In the genomic region with DNA sequence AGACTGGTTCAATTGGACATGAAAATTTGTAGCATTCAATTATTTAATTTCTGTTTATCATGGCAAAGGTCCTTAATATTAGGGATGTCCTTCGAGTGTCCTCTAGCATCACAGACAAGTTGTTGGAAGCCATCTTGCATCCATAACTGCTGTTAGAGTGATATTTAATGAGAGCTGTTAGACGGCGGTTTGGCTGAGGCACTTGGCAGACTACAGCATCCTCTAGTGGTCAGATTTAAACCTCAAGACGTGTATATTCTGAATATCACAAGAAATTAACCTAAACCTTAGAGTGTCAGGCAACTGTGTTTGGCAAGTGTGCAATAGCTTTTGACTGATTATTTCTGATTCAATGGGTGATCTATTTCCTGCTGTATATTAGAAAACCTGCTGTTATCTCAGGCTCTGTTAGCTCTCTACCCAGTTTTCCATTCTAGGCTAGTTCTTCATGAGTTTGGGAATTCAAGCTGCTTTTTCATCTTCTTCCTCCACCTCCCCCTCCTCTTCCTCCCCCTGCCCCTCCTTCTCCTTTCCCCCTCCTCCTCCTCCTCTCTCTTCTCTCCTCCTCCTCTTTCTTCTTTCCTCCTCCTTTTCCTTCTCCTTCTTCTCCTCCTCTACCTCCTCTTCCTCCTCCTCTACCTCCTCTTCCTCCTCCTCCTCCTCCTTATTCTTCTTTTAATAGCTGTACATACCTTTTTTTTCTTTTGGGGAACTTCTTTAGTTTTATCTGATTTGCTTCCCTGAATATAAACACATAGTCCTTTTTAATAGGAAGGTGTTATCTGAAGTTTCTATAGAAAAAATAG, we compare ENCODE assay signal across 8 cellular contexts. TPM values are rescaled to one million over a fixed set of nuclear protein-coding genes. Genes with fewer than 3 reads are reported as not detected.
DNase-seq lines count a peak whose midpoint lies in the region; ATAC-seq, FAIRE-seq and TF ChIP-seq lines count a peak whose summit lies in the region.

No MANE protein-coding gene starts in this region.

- H3K27ac ChIP-seq in HepG2 (ENCODE audit: extremely low read length, insufficient read depth, low read length) = no peak overlapping the region
- peak overlapping the region in 3 of 5 donors; percentile 31 to 53 (median 37) for H3K27ac ChIP-seq in stomach

- H3K4me3 ChIP-seq in choroid plexus epithelial cell (ENCODE audit: low read depth, low read length) (no peak overlapping the region), HepG2 (replicated peaks in 1 of 3; ENCODE audit: insufficient read depth in 1 of 3, low read depth in 2 of 3, low read length in 3 of 3) (no peak overlapping the region), stomach (no peak overlapping the region)

- ATAC-seq in GM18505 (IDR thresholded peaks at IDR 0.05; ENCODE audit: unreplicated experiment) (peak; percentile 90), HG02870 (IDR thresholded peaks at IDR 0.05; ENCODE audit: unreplicated experiment) (peak; percentile 90), HepG2 (peak; percentile 82)

- H3K9ac ChIP-seq in HepG2 (ENCODE audit: insufficient read depth, low read depth, low read length) = no peak overlapping the region

- no peak overlapping the region for H3K4me2 ChIP-seq in HepG2 (ENCODE audit: low read depth, low read length)

- peaks cover 10% of the 10 kb centered on the region; the same call in 1 of the 2 replicates for H3K4me1 ChIP-seq in HepG2 (ENCODE audit: insufficient read depth, low read length)
- H3K4me1 ChIP-seq in stomach = peaks cover 0 to 34% (median 12%) of the 10 kb centered on the region in 4 donors

- H3K36me3 ChIP-seq in HepG2 (replicated peaks in 1 of 2; ENCODE audit: control insufficient read depth in 1 of 2, insufficient read depth in 2 of 2, low read length in 2 of 2) (no peaks in the 10 kb centered on the region), stomach (peaks cover 0 to 24% (median 0%) of the 10 kb centered on the region in 4 donors)

- H3K79me2 ChIP-seq in HepG2 (ENCODE audit: insufficient read depth, low read length) = no peaks in the 10 kb centered on the region

- peak; percentile 99 for TF ChIP-seq CTCF in choroid plexus epithelial cell (conservative IDR thresholded peaks at IDR 0.05; ENCODE audit: low read depth, low read length)
- peak; percentile 79 for TF ChIP-seq CTCF in HepG2 (CRISPR knock-in tag; IDR thresholded peaks at IDR 0.05)
- TF ChIP-seq CTCF in stomach (IDR thresholded peaks at IDR 0.05) = peak in 5 of 7 experiments; percentile 61 to 92 (median 78)

- peak; percentile 64 for TF ChIP-seq RAD21 in HepG2 (CRISPR knock-in tag; IDR thresholded peaks at IDR 0.05)

- TF ChIP-seq POLR2A in GM18505 (IDR thresholded peaks at IDR 0.05; ENCODE audit: borderline replicate concordance, extremely low read depth, insufficient read depth, insufficient read length) (no peak), HepG2 (IDR thresholded peaks at IDR 0.05; ENCODE audit: insufficient read depth in 1 of 2, low read depth in 2 of 2, low read length in 2 of 2) (no peak), stomach (IDR thresholded peaks at IDR 0.05) (no peak)

- 29% methylated on average over 3 of the region's 4 CpGs for WGBS in HepG2 (ENCODE audit: low lambda C conversion rate)
- WGBS in stomach, 5 donors = 4 to 14% (median 8%) methylated on average over 4 of the region's 4 CpGs

- no peak for TF ChIP-seq EP300 in HepG2 (IDR thresholded peaks at IDR 0.05; ENCODE audit: low read depth in 2 of 2, low read length in 2 of 2)
- TF ChIP-seq EP300 in HepG2 (CRISPR knock-in tag; IDR thresholded peaks at IDR 0.05; ENCODE audit: borderline replicate concordance) = no peak
- TF ChIP-seq EP300 in stomach (IDR thresholded peaks at IDR 0.05) = no peak

- FAIRE-seq in HepG2 (lab: Jason Lieb, UNC) = no peak

- CTCF ChIA-PET in HepG2 (lab: Yijun Ruan, JAX; ENCODE audit: low intra/inter-chr PET ratio, low total read pairs) = interaction anchor here (1.0 to 1.6 kb wide), 2 partner anchors 35 to 195 kb away, joined by 7 to 26 read pairs; no protein-coding TSS in a partner anchor

- POLR2A ChIA-PET in HepG2 (lab: Yijun Ruan, JAX) = no interaction called here

- H3K9me3 ChIP-seq in HepG2 (ENCODE audit: low read length) (no peaks in the 10 kb centered on the region), stomach (no peaks in the 10 kb centered on the region)

- in situ Hi-C loops in HepG2 (cut with HindIII; ENCODE audit: extremely low pct_ligation_motif_present, low pct_unique_long_range_greater_than_20kb) = loop anchor here (5.0 kb wide), 1 partner anchor 196 kb away; no protein-coding TSS in a partner anchor

- H2AFZ ChIP-seq in HepG2 (ENCODE audit: low read length) = no peak overlapping the region

- DNase-seq in AG20443 (ENCODE audit: low spot score) (peak; percentile 59), NCI-H1436 (lab: John Stamatoyannopoulos, UW) (peak; percentile 83), SW480 (ENCODE audit: low spot score) (peak; percentile 67), choroid plexus epithelial cell (ENCODE audit: low read depth) (peak; percentile 88), HepG2 (ENCODE audit: low spot score) (peak; percentile 17), stomach (peak; percentile 53)

- H3K27me3 ChIP-seq in HepG2 (ENCODE audit: control insufficient read depth in 1 of 2, insufficient read depth in 2 of 2, low read length in 2 of 2) (no peaks in the 10 kb centered on the region), stomach (no peaks in the 10 kb centered on the region)

- intact Hi-C loops in HepG2 (cut with micrococcal nuclease; ENCODE audit: unreplicated experiment) = loop anchor here (1.0 to 5.0 kb wide), 2 partner anchors 34 to 195 kb away; no protein-coding TSS in a partner anchor
- intact Hi-C loops in stomach (cut with DNase I; ENCODE audit: low total_unique reads) = loop anchor here (10.0 kb wide), 1 partner anchor 198 kb away; no protein-coding TSS in a partner anchor

- BruUV-seq in HepG2 (replicated peaks; lab: Mats Ljungman, UMichigan) = no TSS peak

- no peaks in the 10 kb centered on the region for H4K20me1 ChIP-seq in HepG2 (ENCODE audit: insufficient read depth, low read length)

RNA-seq across cellular contexts. Expression of a gene that starts 8.6 kb away (rescaled TPM):
- total RNA-seq in HepG2 (2016; rRNA removed; fragmentation: Illumina TruSeq; extraction: Trizol) = 12.1 and 14.7 TPM in 2 replicates
- total RNA-seq in HepG2 (2016; cell fraction: cytosol; rRNA removed; fragmentation: Illumina TruSeq; extraction: Trizol; ENCODE audit: low read depth) = 5.9 and 13.9 TPM in 2 replicates
- total RNA-seq in HepG2 (2016; cell fraction: insoluble cytoplasmic fraction; rRNA removed; fragmentation: Illumina TruSeq; extraction: Trizol) = 11.2 and 17.2 TPM in 2 replicates
- total RNA-seq in HepG2 (2016; cell fraction: membrane; rRNA removed; fragmentation: Illumina TruSeq; extraction: Trizol) = 6.5 and 7.8 TPM in 2 replicates
- 12.0 and 15.7 TPM in 2 replicates for total RNA-seq in HepG2 (2016; cell fraction: nucleus; rRNA removed; fragmentation: Illumina TruSeq; extraction: Trizol)
- 17.1 and 27.5 TPM in 2 replicates for polyA plus RNA-seq in HepG2 (2011; rRNA removed)
- 16.9 and 24.8 TPM in 2 replicates for polyA plus RNA-seq in HepG2 (2011; cell fraction: cytosol; rRNA removed)
- polyA plus RNA-seq in HepG2 (2011; cell fraction: nucleus; rRNA removed) = 1.2 and 10.2 TPM in 2 replicates
- polyA plus RNA-seq in HepG2 (2012) = 6.0 and 22.0 TPM in 2 replicates
- polyA plus RNA-seq in HepG2 (2016; cell fraction: cytosol; fragmentation: Illumina TruSeq; extraction: Trizol; ENCODE audit: low read depth) = 5.1 and 7.9 TPM in 2 replicates
- polyA plus RNA-seq in HepG2 (2016; cell fraction: insoluble cytoplasmic fraction; fragmentation: Illumina TruSeq; extraction: Trizol; ENCODE audit: low read depth) = 5.7 and 6.0 TPM in 2 replicates
- polyA plus RNA-seq in HepG2 (2016; cell fraction: membrane; fragmentation: Illumina TruSeq; extraction: Trizol; ENCODE audit: low read depth) = 5.1 TPM in 2 replicates
- polyA plus RNA-seq in HepG2 (2016; cell fraction: nucleus; fragmentation: Illumina TruSeq; extraction: Trizol; ENCODE audit: insufficient read depth, low read depth) = 11.9 and 13.9 TPM in 2 replicates
- polyA minus RNA-seq in HepG2 (2011; rRNA and poly(A)+ RNA removed; ENCODE audit: low replicate concordance) = 3.9 TPM in 1 of 2 replicates, not detected in the other
- polyA minus RNA-seq in HepG2 (2011; cell fraction: cytosol; rRNA and poly(A)+ RNA removed) = 0.88 and 5.3 TPM in 2 replicates
- polyA minus RNA-seq in HepG2 (2011; cell fraction: nucleus; rRNA and poly(A)+ RNA removed) = 1.1 and 1.5 TPM in 2 replicates
- total RNA-seq in stomach = 1,000 to 10,000 TPM in 2 of 5 donors, 100 to 1,000 TPM in 1, 1 to 10 TPM in 2; 2.6 to 1,996 (median 393) TPM
- 1,000 to 10,000 TPM; 2,029 to 6,952 (median 5,440) TPM for polyA plus RNA-seq in stomach

RNA-seq across cellular contexts. Expression of a gene that starts 40.4 kb away (rescaled TPM):
- total RNA-seq in HepG2 (2016; rRNA removed; fragmentation: Illumina TruSeq; extraction: Trizol) (1.9 and 2.1 TPM in 2 replicates), stomach (10 to 100 TPM in 1 of 5 donors, 1 to 10 TPM in 3, not detected in 1; 1.3 to 13.4 (median 2.8) TPM)
- total RNA-seq in HepG2 (2016; cell fraction: cytosol; rRNA removed; fragmentation: Illumina TruSeq; extraction: Trizol; ENCODE audit: low read depth) = 0.18 and 0.61 TPM in 2 replicates
- 1.6 and 3.4 TPM in 2 replicates for total RNA-seq in HepG2 (2016; cell fraction: insoluble cytoplasmic fraction; rRNA removed; fragmentation: Illumina TruSeq; extraction: Trizol)
- total RNA-seq in HepG2 (2016; cell fraction: membrane; rRNA removed; fragmentation: Illumina TruSeq; extraction: Trizol) = 1.6 and 1.9 TPM in 2 replicates
- 1.6 and 1.8 TPM in 2 replicates for total RNA-seq in HepG2 (2016; cell fraction: nucleus; rRNA removed; fragmentation: Illumina TruSeq; extraction: Trizol)
- polyA plus RNA-seq in HepG2 (2011; rRNA removed) (0.04 TPM in 2 replicates), stomach (1 to 10 TPM in 1 of 3 donors, under 1 TPM in 2; 0.13 to 2.6 (median 0.75) TPM)
- polyA plus RNA-seq in HepG2 (2011; cell fraction: cytosol; rRNA removed) = 0.01 and 0.03 TPM in 2 replicates
- 0.05 TPM in 1 of 2 replicates, not detected in the other for polyA plus RNA-seq in HepG2 (2011; cell fraction: nucleus; rRNA removed)
- 0.20 and 0.34 TPM in 2 replicates for polyA plus RNA-seq in HepG2 (2012)
- polyA plus RNA-seq in HepG2 (2016; cell fraction: cytosol; fragmentation: Illumina TruSeq; extraction: Trizol; ENCODE audit: low read depth) = 0.22 and 0.36 TPM in 2 replicates
- 1.9 and 2.1 TPM in 2 replicates for polyA plus RNA-seq in HepG2 (2016; cell fraction: insoluble cytoplasmic fraction; fragmentation: Illumina TruSeq; extraction: Trizol; ENCODE audit: low read depth)
- 0.56 and 0.71 TPM in 2 replicates for polyA plus RNA-seq in HepG2 (2016; cell fraction: membrane; fragmentation: Illumina TruSeq; extraction: Trizol; ENCODE audit: low read depth)
- polyA plus RNA-seq in HepG2 (2016; cell fraction: nucleus; fragmentation: Illumina TruSeq; extraction: Trizol; ENCODE audit: insufficient read depth, low read depth) = 1.00 and 2.7 TPM in 2 replicates
- polyA minus RNA-seq in HepG2 (2011; rRNA and poly(A)+ RNA removed; ENCODE audit: low replicate concordance) = not detected in 2 replicates
- 0.10 TPM in 1 of 2 replicates, not detected in the other for polyA minus RNA-seq in HepG2 (2011; cell fraction: cytosol; rRNA and poly(A)+ RNA removed)
- polyA minus RNA-seq in HepG2 (2011; cell fraction: nucleus; rRNA and poly(A)+ RNA removed) = 0.13 and 0.25 TPM in 2 replicates

RNA-seq across cellular contexts. Expression of a gene that starts 55.6 kb away (rescaled TPM):
- total RNA-seq in HepG2 (2016; rRNA removed; fragmentation: Illumina TruSeq; extraction: Trizol) (not detected in 2 replicates), stomach (1 to 10 TPM in 1 of 5 donors, not detected in 4; 6.4 TPM)
- total RNA-seq in HepG2 (2016; cell fraction: cytosol; rRNA removed; fragmentation: Illumina TruSeq; extraction: Trizol; ENCODE audit: low read depth) = not detected in 2 replicates
- not detected in 2 replicates for total RNA-seq in HepG2 (2016; cell fraction: insoluble cytoplasmic fraction; rRNA removed; fragmentation: Illumina TruSeq; extraction: Trizol)
- total RNA-seq in HepG2 (2016; cell fraction: membrane; rRNA removed; fragmentation: Illumina TruSeq; extraction: Trizol) = not detected in 2 replicates
- total RNA-seq in HepG2 (2016; cell fraction: nucleus; rRNA removed; fragmentation: Illumina TruSeq; extraction: Trizol) = not detected in 2 replicates
- polyA plus RNA-seq in HepG2 (2011; rRNA removed) (not detected in 2 replicates), stomach (not detected)
- polyA plus RNA-seq in HepG2 (2011; cell fraction: cytosol; rRNA removed) = not detected in 2 replicates
- not detected in 2 replicates for polyA plus RNA-seq in HepG2 (2011; cell fraction: nucleus; rRNA removed)
- polyA plus RNA-seq in HepG2 (2012) = not detected in 2 replicates
- not detected in 2 replicates for polyA plus RNA-seq in HepG2 (2016; cell fraction: cytosol; fragmentation: Illumina TruSeq; extraction: Trizol; ENCODE audit: low read depth)
- not detected in 2 replicates for polyA plus RNA-seq in HepG2 (2016; cell fraction: insoluble cytoplasmic fraction; fragmentation: Illumina TruSeq; extraction: Trizol; ENCODE audit: low read depth)
- not detected in 2 replicates for polyA plus RNA-seq in HepG2 (2016; cell fraction: membrane; fragmentation: Illumina TruSeq; extraction: Trizol; ENCODE audit: low read depth)
- not detected in 2 replicates for polyA plus RNA-seq in HepG2 (2016; cell fraction: nucleus; fragmentation: Illumina TruSeq; extraction: Trizol; ENCODE audit: insufficient read depth, low read depth)
- not detected in 2 replicates for polyA minus RNA-seq in HepG2 (2011; rRNA and poly(A)+ RNA removed; ENCODE audit: low replicate concordance)
- not detected in 2 replicates for polyA minus RNA-seq in HepG2 (2011; cell fraction: cytosol; rRNA and poly(A)+ RNA removed)
- polyA minus RNA-seq in HepG2 (2011; cell fraction: nucleus; rRNA and poly(A)+ RNA removed) = not detected in 2 replicates

Comparison
In these comparisons a context has a peak if more than half of its experiments do, and no peak if none do; other contexts are left out.
1. DNase-seq: peak in every context shown above with its lines; median percentile 88 in choroid plexus epithelial cell; 83 in NCI-H1436; 67 in SW480; 59 in AG20443; 53 in stomach; 17 in HepG2.